Comparison of ENCODE assay signal across 32 cellular contexts in the genomic region with DNA sequence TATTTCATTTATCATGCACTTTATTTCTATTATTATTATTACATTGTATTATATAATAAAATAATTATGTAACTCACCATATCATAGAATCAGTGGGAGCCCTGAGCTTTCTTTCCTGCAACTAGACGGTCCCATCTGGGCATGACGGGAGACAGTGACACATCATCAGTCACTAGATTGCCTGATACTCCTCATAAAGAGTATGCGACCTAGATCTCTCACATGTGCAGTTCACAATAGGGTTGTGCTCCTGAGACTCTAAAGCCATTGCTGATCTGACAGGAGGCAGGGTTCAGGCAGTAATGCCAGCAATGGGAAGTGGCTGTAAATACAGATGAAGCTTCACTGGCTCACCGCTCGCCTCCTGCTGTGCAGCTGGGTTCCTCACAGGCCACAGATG.
"Had no signal": no experiment of that assay in that cellular context is flagged by ENCODE, and none has a peak within 500 bp of the region (broad histone marks: within the 10 kb centered on the region; RNA-seq: fewer than 3 reads in every experiment).

No MANE protein-coding gene starts in this region.

- H3K4me1 ChIP-seq: adrenal gland, body of pancreas, breast epithelium had no signal

- H3K36me3 Mint-ChIP-seq: activated CD4-positive, alpha-beta memory T cell treated with anti-CD3 and anti-CD28 coated beads for 36 hours; activated naive CD4-positive, alpha-beta T cell treated with anti-CD3 and anti-CD28 coated beads, Interleukin-2, amount 50 U/mL, for 72 hours; activated naive CD8-positive, alpha-beta T cell treated with anti-CD3 and anti-CD28 coated beads for 36 hours had no signal

- H3K27ac ChIP-seq: adrenal gland, body of pancreas, brain microvascular endothelial cell, breast epithelium, VCaP had no signal

- H3K4me3 ChIP-seq: adrenal gland, body of pancreas, breast epithelium had no signal

- H3K27me3 ChIP-seq: adrenal gland, body of pancreas, brain microvascular endothelial cell, breast epithelium had no signal

- H3K9me3 Mint-ChIP-seq: activated B cell treated with CpG ODN at 0.5 μM for 24 hours; activated CD4-positive, alpha-beta T cell treated with anti-CD3 and anti-CD28 coated beads, Interleukin-2, amount 10 ng/mL, durations not matched to agents 24 days and 14 days; activated CD8-positive, alpha-beta T cell treated with anti-CD3 and anti-CD28 coated beads for 36 hours; activated naive CD4-positive, alpha-beta T cell treated with anti-CD3 and anti-CD28 coated beads for 36 hours; activated T-helper 2 cell treated with anti-CD3 and anti-CD28 coated beads, Interferon-gamma antibody, Interleukin-2, Interleukin-4, amounts not matched to agents 10 μg/mL and 5 μg/mL and 100 μg/mL, durations not matched to agents 14 hours and 24 hours and 36 hours; T-helper 2 cell treated with Interferon-gamma antibody and Interleukin-4, amounts not matched to agents 5 μg/mL and 100 μg/mL, for 36 hours had no signal

- H3K27me3 Mint-ChIP-seq: activated B cell treated with CpG ODN at 0.5 μM for 24 hours; activated CD4-positive, alpha-beta memory T cell treated with anti-CD3 and anti-CD28 coated beads for 36 hours; activated CD4-positive, alpha-beta T cell treated with anti-CD3 and anti-CD28 coated beads, Interleukin-2, amount 10 ng/mL, durations not matched to agents 24 days and 14 days; activated CD8-positive, alpha-beta T cell treated with anti-CD3 and anti-CD28 coated beads for 36 hours; activated naive CD8-positive, alpha-beta T cell treated with anti-CD3 and anti-CD28 coated beads for 36 hours had no signal

- H3K9me3 ChIP-seq: adrenal gland, body of pancreas, breast epithelium had no signal

- ATAC-seq: activated CD8-positive, alpha-beta T cell treated with anti-CD3 and anti-CD28 coated beads for 36 hours; activated naive CD4-positive, alpha-beta T cell treated with anti-CD3 and anti-CD28 coated beads, Interleukin-2, amount 50 U/mL, for 72 hours; body of pancreas had no signal

- H3K4me3 Mint-ChIP-seq: activated B cell treated with CpG ODN at 0.5 μM for 24 hours; activated CD4-positive, alpha-beta memory T cell treated with anti-CD3 and anti-CD28 coated beads for 36 hours; activated CD4-positive, alpha-beta T cell treated with anti-CD3 and anti-CD28 coated beads, Interleukin-2, amount 10 ng/mL, durations not matched to agents 24 days and 14 days; activated CD8-positive, alpha-beta T cell treated with anti-CD3 and anti-CD28 coated beads for 36 hours; activated naive CD4-positive, alpha-beta T cell treated with anti-CD3 and anti-CD28 coated beads for 36 hours; activated naive CD8-positive, alpha-beta T cell treated with anti-CD3 and anti-CD28 coated beads for 36 hours; T-helper 1 cell treated with Interleukin-12 subunit alpha and Interleukin-12 subunit beta and Interleukin-4 antibody, amounts not matched to agents 30 μg/mL and 1 μg/mL, for 36 hours; T-helper 2 cell treated with Interferon-gamma antibody and Interleukin-4, amounts not matched to agents 5 μg/mL and 100 μg/mL, for 36 hours had no signal

- DNase-seq: activated B cell treated with CpG ODN at 0.5 μM for 24 hours; activated CD4-positive, alpha-beta memory T cell treated with anti-CD3 and anti-CD28 coated beads for 36 hours; activated CD4-positive, alpha-beta T cell treated with anti-CD3 and anti-CD28 coated beads for 4 hours; activated CD4-positive, alpha-beta T cell treated with anti-CD3 and anti-CD28 coated beads, Interleukin-2, amount 10 ng/mL, durations not matched to agents 24 days and 14 days; activated CD4-positive, alpha-beta T cell treated with anti-CD3 and anti-CD28 coated beads, Interleukin-2, amount 50 U/mL, for 1 hour; activated CD4-positive, alpha-beta T cell treated with anti-CD3 and anti-CD28 coated beads, Interleukin-2, amount 50 U/mL, for 4 hours; activated CD4-positive, CD25-positive, alpha-beta regulatory T cell treated with anti-CD3 and anti-CD28 coated beads, Interleukin-2, amount 50 U/mL, for 72 hours; activated CD8-positive, alpha-beta memory T cell treated with anti-CD3 and anti-CD28 coated beads, Interleukin-2, amount 50 U/mL, for 4 hours; activated CD8-positive, alpha-beta T cell treated with anti-CD3 and anti-CD28 coated beads for 36 hours; activated effector memory CD4-positive, alpha-beta T cell treated with Interleukin-2 at 50 U/mL for 16 hours; activated gamma-delta T cell; activated naive CD4-positive, alpha-beta T cell treated with anti-CD3 and anti-CD28 coated beads for 36 hours; activated naive CD4-positive, alpha-beta T cell treated with anti-CD3 and anti-CD28 coated beads, Interleukin-2, amount 50 U/mL, for 16 hours; activated naive CD8-positive, alpha-beta T cell treated with anti-CD3 and anti-CD28 coated beads for 36 hours; activated T-cell treated with anti-CD3 and anti-CD28 coated beads for 4 hours; activated T-cell treated with anti-CD3 and anti-CD28 coated beads, Interleukin-2, amount 50 U/mL, for 1 hour; activated T-cell treated with anti-CD3 and anti-CD28 coated beads, Interleukin-2, amount 50 U/mL, for 48 hours; adrenal gland; amniotic stem cell; aorta; body of pancreas; brain microvascular endothelial cell; central memory CD4-positive, alpha-beta T cell; T-helper 1 cell; T-helper 2 cell; T-helper 9 cell had no signal

- H3K36me3 ChIP-seq: adrenal gland, brain microvascular endothelial cell, breast epithelium had no signal

- H3K4me1 Mint-ChIP-seq: activated B cell treated with CpG ODN at 0.5 μM for 24 hours; activated CD4-positive, alpha-beta T cell treated with anti-CD3 and anti-CD28 coated beads, Interleukin-2, amount 10 ng/mL, durations not matched to agents 24 days and 14 days; activated naive CD8-positive, alpha-beta T cell treated with anti-CD3 and anti-CD28 coated beads for 36 hours had no signal
